In the genomic region with DNA sequence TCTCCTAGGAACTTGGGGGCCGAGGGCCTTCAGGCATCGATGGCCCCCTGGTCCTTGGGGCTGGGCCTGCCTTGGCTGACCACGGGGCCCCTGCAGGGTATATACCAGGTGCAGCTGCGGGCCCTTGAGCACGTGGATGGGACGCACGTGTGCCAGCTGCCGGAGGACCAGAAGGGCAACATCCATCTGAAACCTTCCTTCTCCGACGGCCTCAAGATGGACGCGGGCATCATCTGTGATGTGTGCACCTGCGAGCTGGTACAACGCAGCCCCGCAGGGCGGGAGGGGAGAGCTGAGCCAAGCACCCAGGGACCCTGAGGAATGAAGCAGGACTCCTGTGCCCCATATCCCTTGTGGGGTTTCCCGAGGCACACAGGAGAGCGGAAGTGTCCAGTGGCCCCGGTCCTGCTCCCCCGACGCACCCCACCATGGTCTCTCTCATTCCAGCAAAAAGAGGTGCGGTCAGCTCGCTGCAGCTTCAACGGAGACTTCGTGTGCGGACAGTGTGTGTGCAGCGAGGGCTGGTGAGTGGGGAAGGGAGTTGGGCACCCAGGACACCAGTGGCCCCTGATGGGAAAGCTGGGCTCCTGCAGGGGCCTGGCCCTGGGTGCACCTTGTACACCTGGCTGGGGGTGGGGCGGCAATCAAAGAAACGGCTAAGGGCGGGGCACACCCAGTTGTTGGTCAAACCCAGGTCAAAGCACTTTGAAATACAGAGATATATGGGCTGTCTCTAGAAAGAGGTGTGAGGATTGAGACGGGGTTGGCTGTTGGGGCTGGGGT, we compare ENCODE assay signal across 1 cellular context.
TF ChIP-seq lines count a peak whose summit lies in the region.

No MANE protein-coding gene starts in this region.

TF ChIP-seq in GM12891, 5 proteins besides CTCF, POLR2A, EP300 and RAD21:
- no peak for TF ChIP-seq SPI1 (IDR thresholded peaks at IDR 0.05; ENCODE audit: low read depth, low read length)
- TF ChIP-seq TAF1 (IDR thresholded peaks at IDR 0.05; ENCODE audit: low read depth, low read length) = no peak
- no peak for TF ChIP-seq POLR2AphosphoS5 (IDR thresholded peaks at IDR 0.05; ENCODE audit: low read depth, low read length)
- no peak for TF ChIP-seq POU2F2 (IDR thresholded peaks at IDR 0.05; ENCODE audit: low read depth, low read length)
- TF ChIP-seq PAX5 (IDR thresholded peaks at IDR 0.05; ENCODE audit: insufficient read depth, low read length, severe bottlenecking) = no peak
